Comparison of ENCODE assay signal across 2 cellular contexts in genomic region chr1:67484492-67484891, GRCh38.
TF ChIP-seq lines count a peak whose summit lies in the region.

No MANE protein-coding gene starts in this region.

TF ChIP-seq in HEK293, 187 proteins besides CTCF, POLR2A, EP300 and RAD21 (continues in another document):
- TF ChIP-seq ZBTB49 (tag by site-specific recombination; IDR thresholded peaks at IDR 0.05; ENCODE audit: low read depth) (no peak), PRDM6 (tag by site-specific recombination; IDR thresholded peaks at IDR 0.05) (peak; percentile 85), EGR2 (tag by site-specific recombination; IDR thresholded peaks at IDR 0.05; ENCODE audit: low read depth) (peak; percentile 48), ZNF623 (tag by site-specific recombination; IDR thresholded peaks at IDR 0.05) (no peak), ZNF18 (tag by site-specific recombination; IDR thresholded peaks at IDR 0.05) (no peak), ZIC2 (tag by site-specific recombination; IDR thresholded peaks at IDR 0.05) (peak; percentile 98), FEZF1 (tag by site-specific recombination; IDR thresholded peaks at IDR 0.05) (peak; percentile 26; the same call in 1 of the 2 replicates), ZBTB8A (tag by site-specific recombination; IDR thresholded peaks at IDR 0.05) (peak; percentile 32; the same call in 1 of the 2 replicates), KLF7 (tag by site-specific recombination; IDR thresholded peaks at IDR 0.05; ENCODE audit: borderline replicate concordance) (no peak), ZNF335 (tag by site-specific recombination; conservative IDR thresholded peaks at IDR 0.05) (0 out of 2 replicates have a peak, but pooled peaks have one; percentile 28), ZBTB48 (tag by site-specific recombination; IDR thresholded peaks at IDR 0.05) (0 out of 2 replicates have a peak, but pooled peaks have one; percentile 23), PRDM10 (tag by site-specific recombination; IDR thresholded peaks at IDR 0.05) (peak; percentile 22; the same call in 1 of the 2 replicates), ZNF530 (tag by site-specific recombination; IDR thresholded peaks at IDR 0.05; ENCODE audit: low read depth) (no peak), ZFHX2 (tag by site-specific recombination; conservative IDR thresholded peaks at IDR 0.05) (peak; percentile 48)

TF ChIP-seq in H1, 55 proteins besides CTCF, POLR2A, EP300 and RAD21:
- no peak for TF ChIP-seq JUND (IDR thresholded peaks at IDR 0.05; ENCODE audit: low read length)
- TF ChIP-seq ZNF274 (IDR thresholded peaks at IDR 0.05; ENCODE audit: borderline replicate concordance, extremely low read depth, low read length): no peak
- no peak for TF ChIP-seq RFX5 (IDR thresholded peaks at IDR 0.05; ENCODE audit: borderline replicate concordance, low read depth, low read length)
- no peak for TF ChIP-seq GABPA (IDR thresholded peaks at IDR 0.05; ENCODE audit: borderline replicate concordance, insufficient read depth, low read length)
- TF ChIP-seq MAX (IDR thresholded peaks at IDR 0.05): no peak
- no peak for TF ChIP-seq TCF12 (IDR thresholded peaks at IDR 0.05; ENCODE audit: low read depth, low read length)
- TF ChIP-seq HDAC2 (IDR thresholded peaks at IDR 0.05; ENCODE audit: borderline replicate concordance in 1 of 2, low read depth in 2 of 2, low read length in 2 of 2): no peak
- no peak for TF ChIP-seq GTF2F1 (IDR thresholded peaks at IDR 0.05; ENCODE audit: borderline replicate concordance, low read depth, low read length)
- TF ChIP-seq RXRA (IDR thresholded peaks at IDR 0.05; ENCODE audit: insufficient read depth, low read depth, low read length): no peak
- no peak for TF ChIP-seq CTBP2 (IDR thresholded peaks at IDR 0.05; ENCODE audit: borderline replicate concordance, insufficient read depth, insufficient read length, low read length)
- no peak for TF ChIP-seq SAP30 (IDR thresholded peaks at IDR 0.05; ENCODE audit: insufficient read depth, insufficient replicate concordance, low read length)
- TF ChIP-seq SIN3A (conservative IDR thresholded peaks at IDR 0.05 in 1 of 2, IDR thresholded peaks at IDR 0.05 in 1 of 2; ENCODE audit: low read depth in 1 of 2, low read length in 2 of 2): no peak
- TF ChIP-seq BRCA1 (IDR thresholded peaks at IDR 0.05; ENCODE audit: low read depth, low read length): no peak
- no peak for TF ChIP-seq ATF2 (IDR thresholded peaks at IDR 0.05; ENCODE audit: low read length)
- no peak for TF ChIP-seq MAFK (IDR thresholded peaks at IDR 0.05; ENCODE audit: low read depth, low read length)
